Comparison of ENCODE assay signal across 7 cellular contexts in the genomic region with DNA sequence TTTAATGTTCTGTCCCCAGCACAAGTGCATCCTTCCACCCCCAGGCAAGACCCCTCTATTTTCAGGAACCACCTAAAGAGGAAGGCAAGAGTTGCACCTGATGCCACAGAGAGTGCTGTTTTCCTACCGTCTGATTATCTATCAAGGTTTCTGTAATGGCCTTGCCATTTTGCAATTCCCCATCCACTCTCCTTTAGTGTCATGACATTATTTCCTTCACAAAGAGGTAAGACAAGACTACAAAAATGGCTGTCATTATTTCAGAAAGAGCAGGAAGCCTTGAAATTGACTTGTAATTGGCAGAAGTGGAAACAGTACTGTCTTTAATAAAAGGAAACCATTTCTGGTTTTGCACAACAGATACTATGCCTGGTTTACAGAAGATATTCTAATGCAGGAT.
"Had no signal": no experiment of that assay in that cellular context is flagged by ENCODE, and none has a peak within 500 bp of the region (broad histone marks: within the 10 kb centered on the region; RNA-seq: fewer than 3 reads in every experiment).

No MANE protein-coding gene starts in this region.

- DNase-seq: IMR-90, KBM-7, KG1 had no signal

- H3K27me3 Mint-ChIP-seq: IgD-negative memory B cell had no signal

- ATAC-seq: HepG2, K562 had no signal

- H3K27ac ChIP-seq: HL-60 had no signal

- H3K4me3 Mint-ChIP-seq: IgD-negative memory B cell had no signal

- H3K4me1 Mint-ChIP-seq: IgD-negative memory B cell had no signal

- H3K4me3 ChIP-seq: K562 had no signal

- H3K36me3 Mint-ChIP-seq: IgD-negative memory B cell had no signal
